ENCODE assay signal across 9 cellular contexts in genomic region chr15:74291101-74292071, GRCh38. TPM values are rescaled to one million over a fixed set of nuclear protein-coding genes. Genes with fewer than 3 reads are reported as not detected.
DNase-seq lines count a peak whose midpoint lies in the region; ATAC-seq and FAIRE-seq lines count a peak whose summit lies in the region.
"Had no signal": no experiment of that assay in that cellular context is flagged by ENCODE, and none has a peak within 500 bp of the region (broad histone marks: within the 10 kb centered on the region; RNA-seq: fewer than 3 reads in every experiment).

No MANE protein-coding gene starts in this region.

- H3K27ac Mint-ChIP-seq in CD4-positive, CD25-positive, alpha-beta regulatory T cell: no peak overlapping the region

- H3K27me3 Mint-ChIP-seq in CD4-positive, CD25-positive, alpha-beta regulatory T cell: peaks cover 5% of the 10 kb centered on the region

- peak; percentile 40 for FAIRE-seq in urothelium cell line (lab: Jason Lieb, UNC)

- H3K9me3 ChIP-seq in CD4-positive, CD25-positive, alpha-beta regulatory T cell (ENCODE audit: control insufficient read depth in 2 of 2, low read length in 2 of 2): peaks cover 0 to 5% of the 10 kb centered on the region in 2 experiments

- H3K4me1 ChIP-seq in CD4-positive, CD25-positive, alpha-beta regulatory T cell (ENCODE audit: control insufficient read depth, insufficient read depth, low read length, poor library complexity, severe bottlenecking): no peaks in the 10 kb centered on the region

- H3K27me3 ChIP-seq in CD4-positive, CD25-positive, alpha-beta regulatory T cell (ENCODE audit: control insufficient read depth, insufficient read depth, low read length): peaks cover 4% of the 10 kb centered on the region

- no peak overlapping the region for H3K27ac ChIP-seq in CD4-positive, CD25-positive, alpha-beta regulatory T cell (ENCODE audit: insufficient read depth, low read length, poor library complexity, severe bottlenecking)

- H3K4me1 Mint-ChIP-seq in CD4-positive, CD25-positive, alpha-beta regulatory T cell: peaks cover 0 to 6% (median 1%) of the 10 kb centered on the region in 4 donors

- intact Hi-C loops in Right ventricle myocardium inferior (cut with DNase I): no loop called here
- intact Hi-C loops in posterior cingulate gyrus (cut with DNase I): no loop called here

- peak in 1 of 2 donors; percentile 52 for ATAC-seq in CD4-positive, CD25-positive, alpha-beta regulatory T cell (ENCODE audit: low read depth in 2 of 2)
- ATAC-seq in Right ventricle myocardium inferior (peak; percentile 52), HG02763 (IDR thresholded peaks at IDR 0.05; ENCODE audit: unreplicated experiment) (no peak)

- H3K36me3 Mint-ChIP-seq in CD4-positive, CD25-positive, alpha-beta regulatory T cell: no peaks in the 10 kb centered on the region

- H3K4me3 Mint-ChIP-seq in CD4-positive, CD25-positive, alpha-beta regulatory T cell: peak overlapping the region in 1 of 4 donors; percentile 29

- no peak overlapping the region for H3K4me3 ChIP-seq in CD4-positive, CD25-positive, alpha-beta regulatory T cell (ENCODE audit: low read depth, low read length)

- peak; percentile 25 to 66 (median 58) for DNase-seq in CD4-positive, CD25-positive, alpha-beta regulatory T cell
- peak in 71 of 76 experiments; percentile 2 to 85 (median 60) for DNase-seq in HUDEP-2 (lab: John Stamatoyannopoulos, UW; ENCODE audit: unreplicated experiment in 76 of 76)
- peak; percentile 68 for DNase-seq in SHP77 treated with DMSO at 0.1 percent for 48 hours (lab: John Stamatoyannopoulos, UW)
- DNase-seq in activated naive CD4-positive, alpha-beta T cell treated with Interleukin-2 at 50 U/mL for 16 hours: peak; percentile 59
- DNase-seq in Right ventricle myocardium inferior (ENCODE audit: missing footprints): peak; percentile 86
- DNase-seq in posterior cingulate gyrus: peak; percentile 31 to 93 (median 62)
- DNase-seq in urothelium cell line (ENCODE audit: low spot score): peak; percentile 80

- H3K9me3 Mint-ChIP-seq in CD4-positive, CD25-positive, alpha-beta regulatory T cell: peaks cover 0 to 5% (median 0%) of the 10 kb centered on the region in 7 donors

- H3K36me3 ChIP-seq in CD4-positive, CD25-positive, alpha-beta regulatory T cell (ENCODE audit: control insufficient read depth, insufficient read depth, low read length): no peaks in the 10 kb centered on the region

RNA-seq across cellular contexts. Expression of gene CCDC33, which starts 55.3 kb away (rescaled TPM):
- not detected for total RNA-seq in CD4-positive, CD25-positive, alpha-beta regulatory T cell
- not detected for polyA plus RNA-seq in CD4-positive, CD25-positive, alpha-beta regulatory T cell
- not detected for total RNA-seq in Right ventricle myocardium inferior
- total RNA-seq: subcutaneous adipose tissue had no signal
